ENCODE assay signal across 22 cellular contexts in the genomic region with DNA sequence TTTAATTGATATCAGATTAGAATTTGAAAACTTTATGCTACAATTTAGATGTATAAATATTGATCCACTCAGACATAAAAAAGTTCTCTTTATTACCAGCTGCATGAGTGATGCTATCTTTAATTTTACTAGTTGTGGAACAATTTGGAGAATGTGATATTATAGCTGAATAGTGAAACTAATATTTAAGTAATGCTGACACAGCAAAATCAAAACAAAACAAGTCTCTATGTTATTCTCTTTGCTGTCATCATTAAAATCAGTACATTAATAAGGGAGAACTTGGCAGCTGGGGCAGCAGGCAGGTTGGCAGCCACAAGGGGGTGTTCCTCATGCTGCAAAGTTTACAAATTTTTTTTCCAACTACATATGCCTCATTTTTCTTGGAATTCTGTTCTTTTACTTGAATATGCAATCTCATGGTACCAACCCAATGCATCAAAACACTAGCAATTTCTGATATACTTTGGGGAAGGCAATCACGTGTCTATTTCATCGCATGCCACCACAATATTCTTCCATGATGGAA.
DNase-seq lines count a peak whose midpoint lies in the region; ATAC-seq, FAIRE-seq and TF ChIP-seq lines count a peak whose summit lies in the region.
"Had no signal": no experiment of that assay in that cellular context is flagged by ENCODE, and none has a peak within 500 bp of the region (broad histone marks: within the 10 kb centered on the region; RNA-seq: fewer than 3 reads in every experiment).

No MANE protein-coding gene starts in this region.

- H4K20me1 ChIP-seq in HepG2 (ENCODE audit: insufficient read depth, low read length), result no peaks in the 10 kb centered on the region
- no peaks in the 10 kb centered on the region for H4K20me1 ChIP-seq in OCI-LY7 (ENCODE audit: insufficient read depth, low read length)

- TF ChIP-seq CTCF in HepG2 (CRISPR knock-in tag; IDR thresholded peaks at IDR 0.05) (no peak), right lobe of liver (IDR thresholded peaks at IDR 0.05) (peak in 1 of 4 donors; percentile 6), OCI-LY7 (conservative IDR thresholded peaks at IDR 0.05; ENCODE audit: low read length) (0 out of 2 replicates have a peak, but pooled peaks have one; percentile 24), epithelial cell of proximal tubule (conservative IDR thresholded peaks at IDR 0.05; ENCODE audit: low read depth, low read length) (peak; percentile 49), upper lobe of right lung (IDR thresholded peaks at IDR 0.05) (peak; percentile 8)

- no peak overlapping the region for H3K27ac ChIP-seq in HepG2 (ENCODE audit: extremely low read length, insufficient read depth, low read length)
- no peak overlapping the region for H3K27ac ChIP-seq in right lobe of liver
- H3K27ac ChIP-seq in OCI-LY7 (ENCODE audit: low read depth, low read length, poor library complexity, severe bottlenecking), result no peak overlapping the region
- H3K27ac ChIP-seq in upper lobe of right lung, result no peak overlapping the region
- H3K27ac ChIP-seq in CD4-positive, alpha-beta memory T cell (ENCODE audit: low read depth, low read length), result no peak overlapping the region
- H3K27ac ChIP-seq: parathyroid adenoma, sigmoid colon had no signal

- no peaks in the 10 kb centered on the region for H3K27me3 Mint-ChIP-seq in CD4-positive, alpha-beta memory T cell
- H3K27me3 Mint-ChIP-seq: CD4-positive, CD25-positive, alpha-beta regulatory T cell; naive thymus-derived CD4-positive, alpha-beta T cell had no signal

- no peaks in the 10 kb centered on the region for H3K9me3 ChIP-seq in HepG2 (ENCODE audit: low read length)
- H3K9me3 ChIP-seq in right lobe of liver, result no peaks in the 10 kb centered on the region
- no peaks in the 10 kb centered on the region for H3K9me3 ChIP-seq in OCI-LY7 (ENCODE audit: low read length)
- no peaks in the 10 kb centered on the region for H3K9me3 ChIP-seq in upper lobe of right lung
- no peaks in the 10 kb centered on the region for H3K9me3 ChIP-seq in CD4-positive, alpha-beta memory T cell (ENCODE audit: control insufficient read depth in 1 of 2, low read length in 2 of 2)
- H3K9me3 ChIP-seq: sigmoid colon had no signal

- 1% methylated on average over 2 of the region's 2 CpGs for WGBS in HepG2 (ENCODE audit: low lambda C conversion rate)
- WGBS in right lobe of liver (ENCODE audit: insufficient coverage, low coverage, low lambda C conversion rate, missing lambda C conversion rate), result 60% methylated on average over 2 of the region's 2 CpGs

- H3K4me2 ChIP-seq in HepG2 (ENCODE audit: low read depth, low read length) (no peak overlapping the region), OCI-LY7 (ENCODE audit: low read length) (no peak overlapping the region)

- H2AFZ ChIP-seq in HepG2 (ENCODE audit: low read length), result no peak overlapping the region
- no peak overlapping the region for H2AFZ ChIP-seq in OCI-LY7 (ENCODE audit: low read length)
- H2AFZ ChIP-seq: parathyroid adenoma had no signal

- H3K27me3 ChIP-seq in HepG2 (ENCODE audit: control insufficient read depth in 1 of 2, insufficient read depth in 2 of 2, low read length in 2 of 2), result no peaks in the 10 kb centered on the region
- H3K27me3 ChIP-seq in right lobe of liver, result no peaks in the 10 kb centered on the region
- H3K27me3 ChIP-seq in upper lobe of right lung, result no peaks in the 10 kb centered on the region
- no peaks in the 10 kb centered on the region for H3K27me3 ChIP-seq in CD4-positive, alpha-beta memory T cell (ENCODE audit: insufficient read depth, low read length)
- H3K27me3 ChIP-seq: sigmoid colon had no signal

- FAIRE-seq in HepG2 (lab: Jason Lieb, UNC), result no peak
- FAIRE-seq: GM12892 had no signal

- intact Hi-C loops in HepG2 (cut with micrococcal nuclease; ENCODE audit: unreplicated experiment) (loop anchor here (10.0 kb wide), 1 partner anchor 489 kb away; no protein-coding TSS in a partner anchor), right lobe of liver (cut with DNase I) (no loop called here), OCI-LY7 (cut with micrococcal nuclease; ENCODE audit: unreplicated experiment) (no loop called here), upper lobe of right lung (cut with DNase I) (no loop called here)
- intact Hi-C loops in CD4-positive, alpha-beta memory T cell (cut with micrococcal nuclease), result no loop called here

- H3K36me3 Mint-ChIP-seq in CD4-positive, alpha-beta memory T cell, result no peaks in the 10 kb centered on the region
- H3K36me3 Mint-ChIP-seq: CD4-positive, CD25-positive, alpha-beta regulatory T cell; naive thymus-derived CD4-positive, alpha-beta T cell had no signal

- no peak overlapping the region for H3K27ac Mint-ChIP-seq in CD4-positive, alpha-beta memory T cell
- H3K27ac Mint-ChIP-seq: activated CD8-positive, alpha-beta T cell treated with anti-CD3 and anti-CD28 coated beads, Interleukin-2, amount 10 ng/mL, durations not matched to agents 7 days and 5 days; CD4-positive, CD25-positive, alpha-beta regulatory T cell had no signal

- no peaks in the 10 kb centered on the region for H3K9me2 ChIP-seq in OCI-LY7 (ENCODE audit: insufficient read depth, low read length)

- ATAC-seq in HepG2 (no peak), right lobe of liver (no peak), upper lobe of right lung (no peak), HG03097 (IDR thresholded peaks at IDR 0.05; ENCODE audit: low FRiP score, unreplicated experiment) (no peak)
- ATAC-seq: activated CD8-positive, alpha-beta T cell treated with anti-CD3 and anti-CD28 coated beads, Interleukin-2, amount 10 ng/mL, durations not matched to agents 7 days and 5 days; naive thymus-derived CD4-positive, alpha-beta T cell had no signal

- H3K4me3 ChIP-seq in HepG2 (replicated peaks in 1 of 3; ENCODE audit: insufficient read depth in 1 of 3, low read depth in 2 of 3, low read length in 3 of 3) (no peak overlapping the region), right lobe of liver (no peak overlapping the region), OCI-LY7 (ENCODE audit: low read depth, low read length, poor library complexity, severe bottlenecking) (no peak overlapping the region), epithelial cell of proximal tubule (ENCODE audit: low read depth, low read length) (no peak overlapping the region), upper lobe of right lung (no peak overlapping the region)
- H3K4me3 ChIP-seq in CD4-positive, alpha-beta memory T cell (ENCODE audit: low read length in 2 of 2), result no peak overlapping the region
- H3K4me3 ChIP-seq: sigmoid colon had no signal

- H3K79me2 ChIP-seq in HepG2 (ENCODE audit: insufficient read depth, low read length) (no peaks in the 10 kb centered on the region), OCI-LY7 (ENCODE audit: insufficient read depth, low read depth, low read length) (no peaks in the 10 kb centered on the region)
- H3K79me2 ChIP-seq: parathyroid adenoma had no signal

- H3K4me3 Mint-ChIP-seq in CD4-positive, alpha-beta memory T cell, result no peak overlapping the region
- H3K4me3 Mint-ChIP-seq: activated CD8-positive, alpha-beta T cell treated with anti-CD3 and anti-CD28 coated beads, Interleukin-2, amount 10 ng/mL, durations not matched to agents 7 days and 5 days; CD4-positive, CD25-positive, alpha-beta regulatory T cell; naive thymus-derived CD4-positive, alpha-beta T cell had no signal

- peaks cover 0 to 2% (median 0%) of the 10 kb centered on the region in 4 donors for H3K4me1 Mint-ChIP-seq in CD4-positive, alpha-beta memory T cell
- H3K4me1 Mint-ChIP-seq: CD4-positive, CD25-positive, alpha-beta regulatory T cell; naive thymus-derived CD4-positive, alpha-beta T cell had no signal

- H3K9ac ChIP-seq in HepG2 (ENCODE audit: insufficient read depth, low read depth, low read length), result no peak overlapping the region
- H3K9ac ChIP-seq: parathyroid adenoma had no signal

- BruUV-seq in HepG2 (replicated peaks; lab: Mats Ljungman, UMichigan), result no TSS peak
- no TSS peak for BruUV-seq in OCI-LY7 (replicated peaks; lab: Mats Ljungman, UMichigan)

- POLR2A ChIA-PET in HepG2 (lab: Yijun Ruan, JAX) (no interaction called here), OCI-LY7 (lab: Charles Lee) (no interaction called here)
- POLR2A ChIA-PET in CD4-positive, alpha-beta memory T cell (lab: Charles Lee; ENCODE audit: partially characterized antibody), result interaction anchor here (1.4 kb wide), 1 partner anchor 195 kb away, joined by 4 read pairs; no protein-coding TSS in a partner anchor

- H3K9me3 Mint-ChIP-seq in CD4-positive, alpha-beta memory T cell, result peaks cover 0 to 4% (median 0%) of the 10 kb centered on the region in 8 donors

- H3K36me3 ChIP-seq in HepG2 (replicated peaks in 1 of 2; ENCODE audit: control insufficient read depth in 1 of 2, insufficient read depth in 2 of 2, low read length in 2 of 2), result no peaks in the 10 kb centered on the region
- H3K36me3 ChIP-seq in right lobe of liver, result peaks cover 0 to 2% (median 0%) of the 10 kb centered on the region in 4 donors
- H3K36me3 ChIP-seq in OCI-LY7 (ENCODE audit: insufficient read depth, low read length), result no peaks in the 10 kb centered on the region
- no peaks in the 10 kb centered on the region for H3K36me3 ChIP-seq in upper lobe of right lung
- no peaks in the 10 kb centered on the region for H3K36me3 ChIP-seq in CD4-positive, alpha-beta memory T cell (ENCODE audit: insufficient read depth, low read length)
- H3K36me3 ChIP-seq: sigmoid colon had no signal

- CTCF ChIA-PET in HepG2 (lab: Yijun Ruan, JAX; ENCODE audit: low intra/inter-chr PET ratio, low total read pairs), result no interaction called here
- CTCF ChIA-PET in OCI-LY7 (lab: Charles Lee; ENCODE audit: unreplicated experiment), result no interaction called here
- CTCF ChIA-PET in CD4-positive, alpha-beta memory T cell (lab: Charles Lee; ENCODE audit: partially characterized antibody), result interaction anchor here (1.0 kb wide), 1 partner anchor 26 kb away, joined by 4 read pairs; no protein-coding TSS in a partner anchor

- TF ChIP-seq RAD21 in HepG2 (CRISPR knock-in tag; IDR thresholded peaks at IDR 0.05), result no peak

- no peaks in the 10 kb centered on the region for H3K4me1 ChIP-seq in HepG2 (ENCODE audit: insufficient read depth, low read length)
- H3K4me1 ChIP-seq in right lobe of liver, result no peaks in the 10 kb centered on the region
- H3K4me1 ChIP-seq in OCI-LY7 (ENCODE audit: insufficient read depth, low read length, poor library complexity, severe bottlenecking), result no peaks in the 10 kb centered on the region
- H3K4me1 ChIP-seq in upper lobe of right lung, result no peaks in the 10 kb centered on the region
- H3K4me1 ChIP-seq in CD4-positive, alpha-beta memory T cell (ENCODE audit: insufficient read depth, low read length), result no peaks in the 10 kb centered on the region
- H3K4me1 ChIP-seq: parathyroid adenoma, sigmoid colon had no signal

- DNase-seq in HepG2 (ENCODE audit: low spot score) (no peak), right lobe of liver (no peak), OCI-LY7 (ENCODE audit: low spot score) (no peak), epithelial cell of proximal tubule (ENCODE audit: low read depth) (no peak), upper lobe of right lung (no peak), NCI-H774 (lab: John Stamatoyannopoulos, UW) (no peak)
- DNase-seq in CD4-positive, alpha-beta memory T cell, result no peak
- DNase-seq: ACHN; activated CD4-positive, CD25-positive, alpha-beta regulatory T cell treated with anti-CD3 and anti-CD28 coated beads, Interleukin-2, amount 50 U/mL, for 72 hours; activated CD8-positive, alpha-beta T cell treated with anti-CD3 and anti-CD28 coated beads, Interleukin-2, amount 10 ng/mL, durations not matched to agents 7 days and 5 days; amniotic stem cell; CD4-positive, CD25-positive, alpha-beta regulatory T cell; DMS79; mesendoderm; naive thymus-derived CD4-positive, alpha-beta T cell; NCI-H1436 treated with DMSO at 0.1 percent for 48 hours; NCI-H510A; Right ventricle myocardium superior; sigmoid colon had no signal

- no peak for TF ChIP-seq EP300 in HepG2 (IDR thresholded peaks at IDR 0.05; ENCODE audit: low read depth in 2 of 2, low read length in 2 of 2)
- TF ChIP-seq EP300 in HepG2 (CRISPR knock-in tag; IDR thresholded peaks at IDR 0.05; ENCODE audit: borderline replicate concordance), result no peak

- TF ChIP-seq POLR2A in HepG2 (IDR thresholded peaks at IDR 0.05; ENCODE audit: insufficient read depth in 1 of 2, low read depth in 2 of 2, low read length in 2 of 2) (no peak), right lobe of liver (IDR thresholded peaks at IDR 0.05) (no peak)

- in situ Hi-C loops in HepG2 (cut with HindIII; ENCODE audit: extremely low pct_ligation_motif_present, low pct_unique_long_range_greater_than_20kb), result no loop called here
